ENCODE assay signal across 13 cellular contexts in genomic region chr7:90726623-90727022, GRCh38.
DNase-seq lines count a peak whose midpoint lies in the region; ATAC-seq and TF ChIP-seq lines count a peak whose summit lies in the region.
"Had no signal": no experiment of that assay in that cellular context is flagged by ENCODE, and none has a peak within 500 bp of the region (broad histone marks: within the 10 kb centered on the region; RNA-seq: fewer than 3 reads in every experiment).

No MANE protein-coding gene starts in this region.

- H3K4me1 ChIP-seq in transverse colon: peaks cover 14 to 27% (median 14%) of the 10 kb centered on the region in 4 donors

- 19% methylated on average over 3 of the region's 3 CpGs; no CpG with 5 or more reads in 1 of the 2 donors for WGBS in transverse colon (ENCODE audit: low coverage in 1 of 2), 2 donors

- H3K4me1 Mint-ChIP-seq in mesothelial cell of epicardium: peaks cover 5% of the 10 kb centered on the region
- peaks cover 5% of the 10 kb centered on the region for H3K4me1 Mint-ChIP-seq in activated naive CD8-positive, alpha-beta T cell treated with anti-CD3 and anti-CD28 coated beads, Interleukin-2, amount 50 U/mL, for 24 hours

- H3K36me3 Mint-ChIP-seq in mesothelial cell of epicardium: peaks cover 19% of the 10 kb centered on the region
- peaks cover 5% of the 10 kb centered on the region for H3K36me3 Mint-ChIP-seq in activated naive CD8-positive, alpha-beta T cell treated with anti-CD3 and anti-CD28 coated beads, Interleukin-2, amount 50 U/mL, for 24 hours (ENCODE audit: low read depth)

- no peak for TF ChIP-seq POLR2A in transverse colon (IDR thresholded peaks at IDR 0.05)

- TF ChIP-seq CTCF in WI38 (IDR thresholded peaks at IDR 0.05; ENCODE audit: low read depth, low read length) (no peak), transverse colon (IDR thresholded peaks at IDR 0.05) (no peak), mesothelial cell of epicardium (IDR thresholded peaks at IDR 0.05; ENCODE audit: unreplicated experiment) (no peak)

- no peak overlapping the region for H3K27ac Mint-ChIP-seq in mesothelial cell of epicardium
- H3K27ac Mint-ChIP-seq in activated naive CD8-positive, alpha-beta T cell treated with anti-CD3 and anti-CD28 coated beads, Interleukin-2, amount 50 U/mL, for 24 hours: no peak overlapping the region

- in situ Hi-C loops in transverse colon (cut with MboI; ENCODE audit: low pct_ligation_motif_present in 1 of 4, low pct_unique_long_range_greater_than_20kb in 1 of 4, low sequenced_read_pairs in 3 of 4): no loop called here

- no peaks in the 10 kb centered on the region for H3K9me3 ChIP-seq in transverse colon

- DNase-seq in NCI-H2107 treated with DMSO at 0.1 percent for 48 hours (lab: John Stamatoyannopoulos, UW; ENCODE audit: unreplicated experiment) (peak; percentile 17), NCI-H2107 (lab: John Stamatoyannopoulos, UW) (no peak), iPS-NIHi7 (ENCODE audit: extremely low spot score) (peak; percentile 26), transverse colon (peak; percentile 22), NCI-H446 treated with DMSO at 0.1 percent for 48 hours (lab: John Stamatoyannopoulos, UW) (no peak), mesothelial cell of epicardium (ENCODE audit: low spot score in 2 of 2, unreplicated experiment in 2 of 2) (no peak)
- no peak for DNase-seq in activated naive CD8-positive, alpha-beta T cell treated with anti-CD3 and anti-CD28 coated beads, Interleukin-2, amount 50 U/mL, for 24 hours
- DNase-seq: ACHN, erythroblast, PC-9 had no signal

- peak overlapping the region; percentile 19 to 38 (median 24) for H3K27ac ChIP-seq in transverse colon
- H3K27ac ChIP-seq: HL-60, parathyroid adenoma, PC-9 had no signal

- no peak for ATAC-seq in activated naive CD8-positive, alpha-beta T cell treated with anti-CD3 and anti-CD28 coated beads, Interleukin-2, amount 50 U/mL, for 24 hours

- intact Hi-C loops in transverse colon (cut with DNase I; ENCODE audit: low total_unique reads): no loop called here

- no peaks in the 10 kb centered on the region for H3K27me3 Mint-ChIP-seq in mesothelial cell of epicardium (ENCODE audit: low read depth)
- H3K27me3 Mint-ChIP-seq in activated naive CD8-positive, alpha-beta T cell treated with anti-CD3 and anti-CD28 coated beads, Interleukin-2, amount 50 U/mL, for 24 hours: no peaks in the 10 kb centered on the region

- H3K9me3 Mint-ChIP-seq in mesothelial cell of epicardium: peaks cover 16% of the 10 kb centered on the region
- H3K9me3 Mint-ChIP-seq in activated naive CD8-positive, alpha-beta T cell treated with anti-CD3 and anti-CD28 coated beads, Interleukin-2, amount 50 U/mL, for 24 hours: peaks cover 9% of the 10 kb centered on the region

- no peaks in the 10 kb centered on the region for H3K27me3 ChIP-seq in transverse colon

- H3K4me3 Mint-ChIP-seq in mesothelial cell of epicardium: no peak overlapping the region
- no peak overlapping the region for H3K4me3 Mint-ChIP-seq in activated naive CD8-positive, alpha-beta T cell treated with anti-CD3 and anti-CD28 coated beads, Interleukin-2, amount 50 U/mL, for 24 hours

- 0 out of 2 replicates have a peak overlapping the region, but pooled peaks have one; percentile 14 for H3K4me3 ChIP-seq in WI38 (ENCODE audit: low read depth, low read length)
- H3K4me3 ChIP-seq in transverse colon: no peak overlapping the region
- H3K4me3 ChIP-seq: PC-9 had no signal

- no peak for TF ChIP-seq EP300 in transverse colon (IDR thresholded peaks at IDR 0.05; ENCODE audit: low read depth)

- H3K36me3 ChIP-seq in transverse colon: no peaks in the 10 kb centered on the region

Comparison
In these comparisons a context has a peak if more than half of its experiments do, and no peak if none do; other contexts are left out.
1. DNase-seq: peak in NCI-H2107 treated with DMSO at 0.1 percent for 48 hours (single experiment), iPS-NIHi7 (single experiment) and transverse colon (single experiment); none in NCI-H2107 (single experiment), NCI-H446 treated with DMSO at 0.1 percent for 48 hours (single experiment), mesothelial cell of epicardium (0 of 2) and activated naive CD8-positive, alpha-beta T cell treated with anti-CD3 and anti-CD28 coated beads, Interleukin-2, amount 50 U/mL, for 24 hours (single experiment).